13 cellular contexts compared by ENCODE assay signal in the genomic region with DNA sequence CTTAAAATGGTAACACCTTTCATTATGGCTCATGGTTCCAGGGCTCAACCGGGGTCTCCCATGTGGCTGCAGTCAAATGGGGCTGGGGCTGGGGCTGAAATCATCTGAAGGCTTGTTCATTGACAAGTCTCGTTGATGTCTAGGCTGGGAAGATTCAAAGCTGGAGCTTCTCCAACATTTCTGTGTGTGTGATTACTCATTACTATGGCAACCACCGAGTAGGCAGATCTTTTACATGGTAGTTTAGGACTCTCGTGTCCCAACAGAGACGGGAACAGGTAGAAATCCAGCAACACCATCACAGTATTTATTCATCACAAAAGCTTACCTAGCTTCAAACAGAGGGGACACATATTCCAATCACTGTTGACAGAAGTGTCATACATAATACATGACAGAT. TPM values are rescaled to one million over a fixed set of nuclear protein-coding genes. Genes with fewer than 3 reads are reported as not detected.
DNase-seq lines count a peak whose midpoint lies in the region; ATAC-seq, FAIRE-seq and TF ChIP-seq lines count a peak whose summit lies in the region.
"Had no signal": no experiment of that assay in that cellular context is flagged by ENCODE, and none has a peak within 500 bp of the region (broad histone marks: within the 10 kb centered on the region; RNA-seq: fewer than 3 reads in every experiment).

No MANE protein-coding gene starts in this region.

- TF ChIP-seq CTCF in right lobe of liver (IDR thresholded peaks at IDR 0.05), result no peak
- TF ChIP-seq CTCF in HepG2 (CRISPR knock-in tag; IDR thresholded peaks at IDR 0.05), result no peak
- no peak for TF ChIP-seq CTCF in GM12878 (IDR thresholded peaks at IDR 0.05 in 2 of 3, conservative IDR thresholded peaks at IDR 0.05 in 1 of 3; ENCODE audit: control insufficient read depth in 2 of 3, extremely low read depth in 1 of 3, insufficient read depth in 1 of 3, low read depth in 3 of 3, low read length in 3 of 3)
- TF ChIP-seq CTCF in upper lobe of right lung (IDR thresholded peaks at IDR 0.05), result no peak

- no peaks in the 10 kb centered on the region for H3K9me3 Mint-ChIP-seq in immature natural killer cell

- H3K4me3 Mint-ChIP-seq in immature natural killer cell, result peak overlapping the region; percentile 1 to 54 (median 27)

- ATAC-seq in right lobe of liver (peak; percentile 51 to 86 (median 74)), HepG2 (no peak), GM12878 (peak; percentile 3), upper lobe of right lung (peak; percentile 32), GM21717 (IDR thresholded peaks at IDR 0.05; ENCODE audit: unreplicated experiment) (no peak)

- TF ChIP-seq RAD21 in HepG2 (CRISPR knock-in tag; IDR thresholded peaks at IDR 0.05) (no peak), GM12878 (IDR thresholded peaks at IDR 0.05; ENCODE audit: insufficient read depth, low read depth, low read length) (no peak)

- POLR2A ChIA-PET in HepG2 (lab: Yijun Ruan, JAX), result no interaction called here
- POLR2A ChIA-PET in GM12878 (lab: Charles Lee), result no interaction called here

- CTCF ChIA-PET in HepG2 (lab: Yijun Ruan, JAX; ENCODE audit: low intra/inter-chr PET ratio, low total read pairs) (no interaction called here), GM12878 (lab: Yijun Ruan, JAX) (interaction anchor here (0.6 kb wide), 1 partner anchor 8 kb away, joined by 3 read pairs; no protein-coding TSS in a partner anchor)

- H3K4me1 ChIP-seq in right lobe of liver, result peaks cover 0 to 69% (median 11%) of the 10 kb centered on the region in 4 donors
- H3K4me1 ChIP-seq in HepG2 (ENCODE audit: insufficient read depth, low read length), result peaks cover 37% of the 10 kb centered on the region
- no peaks in the 10 kb centered on the region; the same call in 1 of the 2 replicates for H3K4me1 ChIP-seq in GM12878 (ENCODE audit: control insufficient read depth, insufficient read depth, low read length)
- H3K4me1 ChIP-seq in upper lobe of right lung, result peaks cover 89% of the 10 kb centered on the region
- H3K4me1 ChIP-seq in small intestine (ENCODE audit: control insufficient read depth in 2 of 2, insufficient read depth in 1 of 2, low read depth in 1 of 2, low read length in 1 of 2), result peaks cover 10 to 22% of the 10 kb centered on the region in 2 donors

- peaks cover 0 to 1% (median 0%) of the 10 kb centered on the region in 3 donors for H3K27me3 Mint-ChIP-seq in immature natural killer cell (ENCODE audit: low read depth in 3 of 3)

- H3K27me3 ChIP-seq in right lobe of liver (no peaks in the 10 kb centered on the region), HepG2 (ENCODE audit: control insufficient read depth in 1 of 2, insufficient read depth in 2 of 2, low read length in 2 of 2) (no peaks in the 10 kb centered on the region; a peak in 1 of 5 replicates), GM12878 (replicated peaks in 1 of 2; ENCODE audit: control insufficient read depth in 2 of 2, insufficient read depth in 2 of 2, low read length in 1 of 2) (no peaks in the 10 kb centered on the region), upper lobe of right lung (no peaks in the 10 kb centered on the region), small intestine (ENCODE audit: control insufficient read depth in 2 of 2, insufficient read depth in 2 of 2, low read length in 2 of 2) (no peaks in the 10 kb centered on the region)
- H3K27me3 ChIP-seq: heart left ventricle had no signal

- H3K4me3 ChIP-seq in right lobe of liver (no peak overlapping the region), HepG2 (replicated peaks in 1 of 3; ENCODE audit: insufficient read depth in 1 of 3, low read depth in 2 of 3, low read length in 3 of 3) (no peak overlapping the region), GM12878 (no peak overlapping the region; the same call in 1 of the 2 replicates), upper lobe of right lung (no peak overlapping the region), small intestine (ENCODE audit: low read depth in 1 of 2, low read length in 2 of 2) (no peak overlapping the region)
- H3K4me3 ChIP-seq: heart left ventricle had no signal

- 27% methylated on average over 5 of the region's 5 CpGs for WGBS in right lobe of liver (ENCODE audit: insufficient coverage, low coverage, low lambda C conversion rate, missing lambda C conversion rate)
- 93% methylated on average over 5 of the region's 5 CpGs for WGBS in HepG2 (ENCODE audit: low lambda C conversion rate)
- WGBS in GM12878 (ENCODE audit: insufficient coverage, insufficient replicate concordance, low lambda C conversion rate, missing lambda C conversion rate), result 85% methylated on average over 5 of the region's 5 CpGs
- WGBS in small intestine, 3 donors, result 39 to 54% (median 53%) methylated on average over 5 of the region's 5 CpGs

- BruUV-seq in HepG2 (replicated peaks; lab: Mats Ljungman, UMichigan), result no TSS peak
- no TSS peak for BruUV-seq in GM12878 (replicated peaks; lab: Mats Ljungman, UMichigan)

- H3K4me1 Mint-ChIP-seq in immature natural killer cell, result peaks cover 70 to 95% of the 10 kb centered on the region in 2 donors

- peaks cover 0 to 6% (median 3%) of the 10 kb centered on the region in 4 donors for H3K36me3 ChIP-seq in right lobe of liver
- peaks cover 7 to 14% of the 10 kb centered on the region in 2 experiments; a peak in 4 of 5 replicates for H3K36me3 ChIP-seq in HepG2 (replicated peaks in 1 of 2; ENCODE audit: control insufficient read depth in 1 of 2, insufficient read depth in 2 of 2, low read length in 2 of 2)
- peaks cover 0 to 16% of the 10 kb centered on the region in 2 experiments; a peak in 1 of 4 replicates for H3K36me3 ChIP-seq in GM12878 (ENCODE audit: control insufficient read depth in 2 of 2, insufficient read depth in 2 of 2, low read length in 1 of 2)
- H3K36me3 ChIP-seq in upper lobe of right lung, result peaks cover 10% of the 10 kb centered on the region
- peaks cover 0 to 4% of the 10 kb centered on the region in 2 donors for H3K36me3 ChIP-seq in small intestine (ENCODE audit: control insufficient read depth in 2 of 2, insufficient read depth in 2 of 2, low read length in 2 of 2)

- H3K79me2 ChIP-seq in HepG2 (ENCODE audit: insufficient read depth, low read length) (peaks cover 92% of the 10 kb centered on the region), GM12878 (ENCODE audit: control insufficient read depth, insufficient read depth, low read length) (peaks cover 84% of the 10 kb centered on the region)

- intact Hi-C loops in right lobe of liver (cut with DNase I), result no loop called here
- intact Hi-C loops in HepG2 (cut with micrococcal nuclease; ENCODE audit: unreplicated experiment), result no loop called here
- intact Hi-C loops in GM12878 (cut with micrococcal nuclease; ENCODE audit: unreplicated experiment), result no loop called here
- intact Hi-C loops in upper lobe of right lung (cut with DNase I), result no loop called here

- FAIRE-seq in HepG2 (lab: Jason Lieb, UNC) (no peak), GM12878 (lab: Jason Lieb, UNC) (no peak), HTR-8/SVneo (lab: Jason Lieb, UNC) (no peak), small intestine (lab: Jason Lieb, UNC) (no peak)

- H2AFZ ChIP-seq in HepG2 (ENCODE audit: low read length) (no peak overlapping the region), GM12878 (ENCODE audit: control insufficient read depth, low read depth, low read length) (no peak overlapping the region)

- in situ Hi-C loops in HepG2 (cut with HindIII; ENCODE audit: extremely low pct_ligation_motif_present, low pct_unique_long_range_greater_than_20kb) (no loop called here), GM12878 (cut with MboI) (loop anchor here (10.0 kb wide), 1 partner anchor 637 kb away; the partner anchor contains the start of gene UBA6)

- H3K27ac ChIP-seq in right lobe of liver (no peak overlapping the region), HepG2 (ENCODE audit: extremely low read length, insufficient read depth, low read length) (no peak overlapping the region), GM12878 (ENCODE audit: control insufficient read depth, insufficient read depth) (no peak overlapping the region), upper lobe of right lung (no peak overlapping the region), small intestine (ENCODE audit: low read depth in 1 of 2, low read length in 1 of 2) (no peak overlapping the region)
- H3K27ac ChIP-seq: heart left ventricle had no signal

- H3K9me3 ChIP-seq in right lobe of liver, result no peaks in the 10 kb centered on the region
- H3K9me3 ChIP-seq in HepG2 (ENCODE audit: low read length), result no peaks in the 10 kb centered on the region
- H3K9me3 ChIP-seq in GM12878 (replicated peaks; ENCODE audit: control insufficient read depth, insufficient read depth, low read length), result no peaks in the 10 kb centered on the region
- H3K9me3 ChIP-seq in upper lobe of right lung, result no peaks in the 10 kb centered on the region
- no peaks in the 10 kb centered on the region for H3K9me3 ChIP-seq in small intestine (ENCODE audit: control insufficient read depth, low read depth)
- H3K9me3 ChIP-seq: heart left ventricle had no signal

- peaks cover 2 to 6% (median 6%) of the 10 kb centered on the region in 3 donors for H3K36me3 Mint-ChIP-seq in immature natural killer cell

- SMC1A ChIA-PET in GM12878 (lab: Charles Lee; ENCODE audit: uncharacterized antibody, unreplicated experiment), result interaction anchor here (0.7 to 1.2 kb wide), 2 partner anchors 10 to 13 kb away, joined by 3 to 5 read pairs; no protein-coding TSS in a partner anchor

- DNase-seq in right lobe of liver, result no peak
- no peak for DNase-seq in HepG2 (ENCODE audit: low spot score)
- no peak for DNase-seq in GM12878 (ENCODE audit: low read depth, low spot score)
- no peak for DNase-seq in immature natural killer cell
- DNase-seq in upper lobe of right lung, result no peak
- DNase-seq in HTR-8/SVneo (ENCODE audit: insufficient read length, low spot score), result no peak
- DNase-seq in small intestine, result no peak
- DNase-seq: GDM1; GOT3; heart left ventricle; NCI-H1436; stimulated activated CD4-positive, alpha-beta T cell treated with anti-CD3 and anti-CD28 coated beads, Interleukin-15, amount 100 ng/mL, for 24 hours had no signal

- H3K9ac ChIP-seq in HepG2 (ENCODE audit: insufficient read depth, low read depth, low read length) (no peak overlapping the region), GM12878 (ENCODE audit: control insufficient read depth, insufficient read depth, low read length) (no peak overlapping the region)

- RAD21 ChIA-PET in GM12878 (lab: Charles Lee; ENCODE audit: unreplicated experiment), result interaction anchor here (1.4 kb wide), 1 partner anchor 70 kb away, joined by 3 read pairs; no protein-coding TSS in a partner anchor

- TF ChIP-seq EP300 in HepG2 (IDR thresholded peaks at IDR 0.05; ENCODE audit: low read depth in 2 of 2, low read length in 2 of 2), result no peak
- no peak for TF ChIP-seq EP300 in HepG2 (CRISPR knock-in tag; IDR thresholded peaks at IDR 0.05; ENCODE audit: borderline replicate concordance)
- no peak for TF ChIP-seq EP300 in GM12878 (IDR thresholded peaks at IDR 0.05; ENCODE audit: borderline replicate concordance in 1 of 2, control insufficient read depth in 1 of 2, low read depth in 2 of 2, low read length in 2 of 2)

- peak overlapping the region in 5 of 6 donors; percentile 1 to 43 (median 24) for H3K27ac Mint-ChIP-seq in immature natural killer cell

- TF ChIP-seq POLR2A in right lobe of liver (IDR thresholded peaks at IDR 0.05) (no peak), HepG2 (IDR thresholded peaks at IDR 0.05; ENCODE audit: insufficient read depth in 1 of 2, low read depth in 2 of 2, low read length in 2 of 2) (no peak), GM12878 (IDR thresholded peaks at IDR 0.05; ENCODE audit: low read depth, low read length) (no peak)

- no peak overlapping the region for H3K4me2 ChIP-seq in HepG2 (ENCODE audit: low read depth, low read length)
- no peak overlapping the region for H3K4me2 ChIP-seq in GM12878 (ENCODE audit: control insufficient read depth, insufficient read depth)

- H4K20me1 ChIP-seq in HepG2 (ENCODE audit: insufficient read depth, low read length), result peaks cover 81% of the 10 kb centered on the region
- H4K20me1 ChIP-seq in GM12878 (ENCODE audit: control insufficient read depth, insufficient read depth), result peaks cover 12% of the 10 kb centered on the region

RNA-seq across cellular contexts. Expression of gene YTHDC1, which starts 7.8 kb away (rescaled TPM):
- 10 to 100 TPM; 15.5 to 32.9 (median 26.0) TPM for total RNA-seq in right lobe of liver
- total RNA-seq in HepG2 (2016; rRNA removed; fragmentation: Illumina TruSeq; extraction: Trizol), result 56.3 and 56.8 TPM in 2 replicates
- total RNA-seq in HepG2 (2016; cell fraction: cytosol; rRNA removed; fragmentation: Illumina TruSeq; extraction: Trizol; ENCODE audit: low read depth), result 1.9 and 4.4 TPM in 2 replicates
- total RNA-seq in HepG2 (2016; cell fraction: insoluble cytoplasmic fraction; rRNA removed; fragmentation: Illumina TruSeq; extraction: Trizol), result 49.2 and 58.7 TPM in 2 replicates
- 8.4 and 10.2 TPM in 2 replicates for total RNA-seq in HepG2 (2016; cell fraction: membrane; rRNA removed; fragmentation: Illumina TruSeq; extraction: Trizol)
- 74.0 and 79.2 TPM in 2 replicates for total RNA-seq in HepG2 (2016; cell fraction: nucleus; rRNA removed; fragmentation: Illumina TruSeq; extraction: Trizol)
- polyA plus RNA-seq in HepG2 (2011; rRNA removed), result 37.3 and 38.3 TPM in 2 replicates
- polyA plus RNA-seq in HepG2 (2011; cell fraction: cytosol; rRNA removed), result 13.8 and 17.3 TPM in 2 replicates
- polyA plus RNA-seq in HepG2 (2011; cell fraction: nucleus; rRNA removed), result 66.8 and 81.0 TPM in 2 replicates
- polyA plus RNA-seq in HepG2 (2012), result 48.2 and 55.5 TPM in 2 replicates
- polyA plus RNA-seq in HepG2 (2016; cell fraction: cytosol; fragmentation: Illumina TruSeq; extraction: Trizol; ENCODE audit: low read depth), result 1.6 and 1.7 TPM in 2 replicates
- 56.1 TPM in 2 replicates for polyA plus RNA-seq in HepG2 (2016; cell fraction: insoluble cytoplasmic fraction; fragmentation: Illumina TruSeq; extraction: Trizol; ENCODE audit: low read depth)
- 4.1 and 5.0 TPM in 2 replicates for polyA plus RNA-seq in HepG2 (2016; cell fraction: membrane; fragmentation: Illumina TruSeq; extraction: Trizol; ENCODE audit: low read depth)
- polyA plus RNA-seq in HepG2 (2016; cell fraction: nucleus; fragmentation: Illumina TruSeq; extraction: Trizol; ENCODE audit: insufficient read depth, low read depth), result 75.1 and 77.3 TPM in 2 replicates
- polyA minus RNA-seq in HepG2 (2011; rRNA and poly(A)+ RNA removed; ENCODE audit: low replicate concordance), result 18.4 and 19.2 TPM in 2 replicates
- 12.6 and 15.7 TPM in 2 replicates for polyA minus RNA-seq in HepG2 (2011; cell fraction: cytosol; rRNA and poly(A)+ RNA removed)
- 222 and 253 TPM in 2 replicates for polyA minus RNA-seq in HepG2 (2011; cell fraction: nucleus; rRNA and poly(A)+ RNA removed)
- 167 and 190 TPM in 2 replicates for total RNA-seq in GM12878 (2013; cell fraction: nucleolus; rRNA removed)
- 46.0 and 57.5 TPM in 2 replicates for total RNA-seq in GM12878 (2014; rRNA removed)
- 65.1 and 66.7 TPM in 2 replicates for total RNA-seq in GM12878 (2014; rRNA removed; fragmentation: Illumina TruSeq; extraction: Trizol)
- total RNA-seq in GM12878 (2021), result 47.4 and 65.6 TPM in 2 replicates
- 32.9 TPM for polyA plus RNA-seq in GM12878 (2011; ENCODE audit: low read depth)
- polyA plus RNA-seq in GM12878 (2011; rRNA removed), result 75.3 and 95.4 TPM in 2 replicates
- polyA plus RNA-seq in GM12878 (2011; cell fraction: cytosol; rRNA removed), result 25.3 and 27.2 TPM in 2 replicates
- polyA plus RNA-seq in GM12878 (2011; cell fraction: nucleus; rRNA removed), result 114 and 122 TPM in 2 replicates
- polyA plus RNA-seq in GM12878 (2012), result 60.3 and 62.4 TPM in 2 replicates
- 83.2 and 101 TPM in 2 replicates for polyA plus RNA-seq in GM12878 (2014; fragmentation: Illumina TruSeq; extraction: Trizol)
- 10 to 100 TPM; 18.7 to 22.7 TPM for polyA plus RNA-seq in GM12878 (2014; fragmentation: Nextera tagmentation; extraction: Ambion mirVana)
- 47.2 and 48.9 TPM in 2 replicates for polyA plus RNA-seq in GM12878 (2014; rRNA removed)
- 10 to 100 TPM; 25.6 to 28.3 TPM for polyA plus RNA-seq in GM12878 (2016; fragmentation: Nextera tagmentation; extraction: Ambion mirVana)
- 35.5 and 67.3 TPM in 2 replicates for polyA minus RNA-seq in GM12878 (2011; rRNA and poly(A)+ RNA removed)
- 11.2 and 13.6 TPM in 2 replicates for polyA minus RNA-seq in GM12878 (2011; cell fraction: cytosol; rRNA and poly(A)+ RNA removed)
- 68.1 and 77.6 TPM in 2 replicates for polyA minus RNA-seq in GM12878 (2011; cell fraction: nucleus; rRNA and poly(A)+ RNA removed)
- polyA plus RNA-seq in immature natural killer cell, result 10 to 100 TPM in 2 of 3 donors, 1 to 10 TPM in 1; 4.9 to 53.9 (median 24.1) TPM
- 94.3 TPM for total RNA-seq in upper lobe of right lung
- 10 to 100 TPM; 30.2 to 36.5 (median 31.9) TPM for polyA plus RNA-seq in small intestine

Comparison
In these comparisons a context has a peak if more than half of its experiments do, and no peak if none do; other contexts are left out.
1. ATAC-seq: peak in right lobe of liver (4 of 4), GM12878 (single experiment) and upper lobe of right lung (single experiment); none in HepG2 (single experiment) and GM21717 (single experiment).